Comparison of ENCODE assay signal across 9 cellular contexts in genomic region chr19:2083174-2083854, GRCh38. TPM values are rescaled to one million over a fixed set of nuclear protein-coding genes. Genes with fewer than 3 reads are reported as not detected.
DNase-seq lines count a peak whose midpoint lies in the region; ATAC-seq, FAIRE-seq and TF ChIP-seq lines count a peak whose summit lies in the region.
"Had no signal": no experiment of that assay in that cellular context is flagged by ENCODE, and none has a peak within 500 bp of the region (broad histone marks: within the 10 kb centered on the region; RNA-seq: fewer than 3 reads in every experiment).

No MANE protein-coding gene starts in this region.

- peak overlapping the region; percentile 55 for H3K4me2 ChIP-seq in Karpas-422 (ENCODE audit: low read depth, low read length, poor library complexity, severe bottlenecking)

- peaks cover 80% of the 10 kb centered on the region for H3K4me1 Mint-ChIP-seq in stimulated activated memory B cell treated with anti-CD40 and anti-IgM and Interleukin-4, amounts not matched to agents 10 μg/mL and 1 μg/mL and 100 μg/mL, for 72 hours

- no peak for TF ChIP-seq POLR2A in gastroesophageal sphincter (IDR thresholded peaks at IDR 0.05)

- peak overlapping the region; percentile 79 for H3K9ac ChIP-seq in Karpas-422 (ENCODE audit: low read length)

- no peaks in the 10 kb centered on the region for H3K27me3 ChIP-seq in Karpas-422 (ENCODE audit: low read length)
- no peaks in the 10 kb centered on the region for H3K27me3 ChIP-seq in gastroesophageal sphincter
- no peaks in the 10 kb centered on the region for H3K27me3 ChIP-seq in BE2C
- no peaks in the 10 kb centered on the region for H3K27me3 ChIP-seq in WERI-Rb-1 (ENCODE audit: insufficient read depth, low read depth, severe bottlenecking)

- H3K9me3 Mint-ChIP-seq in stimulated activated memory B cell treated with anti-CD40 and anti-IgM and Interleukin-4, amounts not matched to agents 10 μg/mL and 1 μg/mL and 100 μg/mL, for 72 hours: no peaks in the 10 kb centered on the region

- H3K27ac Mint-ChIP-seq in stimulated activated memory B cell treated with anti-CD40 and anti-IgM and Interleukin-4, amounts not matched to agents 10 μg/mL and 1 μg/mL and 100 μg/mL, for 72 hours: peak overlapping the region; percentile 89

- no peak overlapping the region for H2AFZ ChIP-seq in Karpas-422 (ENCODE audit: low read length)

- peaks cover 54% of the 10 kb centered on the region for H3K79me2 ChIP-seq in Karpas-422 (ENCODE audit: low read length)

- H3K27ac ChIP-seq in Karpas-422 (ENCODE audit: low read length) (peak overlapping the region; percentile 99), gastroesophageal sphincter (peak overlapping the region in 3 of 4 donors; percentile 57 to 61 (median 58)), WERI-Rb-1 (no peak overlapping the region)

- H3K4me3 ChIP-seq in Karpas-422 (ENCODE audit: low read length) (no peak overlapping the region), gastroesophageal sphincter (peak overlapping the region in 1 of 2 donors; percentile 18), BE2C (ENCODE audit: low read depth, low read length) (no peak overlapping the region), WERI-Rb-1 (ENCODE audit: low read depth, low read length) (no peak overlapping the region)

- TF ChIP-seq CTCF in gastroesophageal sphincter (IDR thresholded peaks at IDR 0.05) (no peak), BE2C (IDR thresholded peaks at IDR 0.05; ENCODE audit: low read depth, low read length) (no peak), WERI-Rb-1 (IDR thresholded peaks at IDR 0.05; ENCODE audit: low read depth, low read length) (no peak)

- TF ChIP-seq EP300 in gastroesophageal sphincter (IDR thresholded peaks at IDR 0.05): no peak

- DNase-seq in Karpas-422: peak; percentile 78
- peak; percentile 74 for DNase-seq in activated CD4-positive, alpha-beta T cell treated with anti-CD3 and anti-CD28 coated beads for 48 hours
- no peak for DNase-seq in BE2C
- no peak for DNase-seq in HTR-8/SVneo (ENCODE audit: insufficient read length, low spot score)
- no peak for DNase-seq in WERI-Rb-1
- DNase-seq: IMR-90 had no signal

- H3K9me3 ChIP-seq in Karpas-422 (ENCODE audit: low read length): no peaks in the 10 kb centered on the region
- H3K9me3 ChIP-seq in gastroesophageal sphincter: no peaks in the 10 kb centered on the region
- H3K9me3 ChIP-seq in BE2C: no peaks in the 10 kb centered on the region
- no peaks in the 10 kb centered on the region for H3K9me3 ChIP-seq in WERI-Rb-1 (ENCODE audit: severe bottlenecking)

- peaks cover 63% of the 10 kb centered on the region for H3K4me1 ChIP-seq in Karpas-422 (ENCODE audit: low read length)
- peaks cover 0 to 83% (median 8%) of the 10 kb centered on the region in 3 donors for H3K4me1 ChIP-seq in gastroesophageal sphincter
- H3K4me1 ChIP-seq in BE2C: no peaks in the 10 kb centered on the region

- no peak for FAIRE-seq in HTR-8/SVneo (lab: Jason Lieb, UNC)

- ATAC-seq in gastroesophageal sphincter (peak; percentile 19), HG02885 (IDR thresholded peaks at IDR 0.05; ENCODE audit: poor library complexity, unreplicated experiment) (no peak)
- peak; percentile 25 for ATAC-seq in stimulated activated memory B cell treated with anti-CD40 and anti-IgM and Interleukin-4, amounts not matched to agents 10 μg/mL and 1 μg/mL and 100 μg/mL, for 72 hours

- H3K36me3 ChIP-seq in Karpas-422 (ENCODE audit: insufficient read depth, low read length) (peaks cover 40% of the 10 kb centered on the region), gastroesophageal sphincter (peaks cover 0 to 75% of the 10 kb centered on the region in 2 donors), BE2C (no peaks in the 10 kb centered on the region), WERI-Rb-1 (peaks cover 5% of the 10 kb centered on the region)

- no peaks in the 10 kb centered on the region for H3K9me2 ChIP-seq in Karpas-422 (replicated peaks; ENCODE audit: insufficient read depth, low read length)

- peaks cover 8% of the 10 kb centered on the region; the same call in 1 of the 2 replicates for H4K20me1 ChIP-seq in Karpas-422 (ENCODE audit: insufficient read depth, low read depth, low read length)

- WGBS in gastroesophageal sphincter (ENCODE audit: low coverage in 1 of 2), 2 donors: 50 to 75% methylated on average over 2 of the region's 20 CpGs

- no peaks in the 10 kb centered on the region for H3K27me3 Mint-ChIP-seq in stimulated activated memory B cell treated with anti-CD40 and anti-IgM and Interleukin-4, amounts not matched to agents 10 μg/mL and 1 μg/mL and 100 μg/mL, for 72 hours

- peak overlapping the region; percentile 89 for H3K4me3 Mint-ChIP-seq in stimulated activated memory B cell treated with anti-CD40 and anti-IgM and Interleukin-4, amounts not matched to agents 10 μg/mL and 1 μg/mL and 100 μg/mL, for 72 hours

- H3K36me3 Mint-ChIP-seq in stimulated activated memory B cell treated with anti-CD40 and anti-IgM and Interleukin-4, amounts not matched to agents 10 μg/mL and 1 μg/mL and 100 μg/mL, for 72 hours: peaks cover 64% of the 10 kb centered on the region

RNA-seq across cellular contexts. Expression of gene MOB3A, which starts 12.8 kb away (rescaled TPM):
- 153 and 219 TPM in 2 replicates for total RNA-seq in Karpas-422 (2014; rRNA removed; shearing (Covaris generic); ENCODE audit: low replicate concordance)
- 10 to 100 TPM; 29.0 to 69.9 (median 38.6) TPM for total RNA-seq in gastroesophageal sphincter
- polyA plus RNA-seq in BE2C (2012; ENCODE audit: insufficient read depth, insufficient read length, low read depth): 9.7 TPM

RNA-seq across cellular contexts. Expression of gene IZUMO4, which starts 13.4 kb away (rescaled TPM):
- total RNA-seq in Karpas-422 (2014; rRNA removed; shearing (Covaris generic); ENCODE audit: low replicate concordance): 285 and 487 TPM in 2 replicates
- 10 to 100 TPM in 1 of 4 donors, 1 to 10 TPM in 3; 2.4 to 17.3 (median 4.3) TPM for total RNA-seq in gastroesophageal sphincter
- polyA plus RNA-seq in BE2C (2012; ENCODE audit: insufficient read depth, insufficient read length, low read depth): not detected

RNA-seq across cellular contexts. Expression of gene MKNK2, which starts 32.3 kb away (rescaled TPM):
- 526 and 862 TPM in 2 replicates for total RNA-seq in Karpas-422 (2014; rRNA removed; shearing (Covaris generic); ENCODE audit: low replicate concordance)
- 100 to 1,000 TPM in 3 of 4 donors, 10 to 100 TPM in 1; 98.4 to 195 (median 173) TPM for total RNA-seq in gastroesophageal sphincter
- 117 TPM for polyA plus RNA-seq in BE2C (2012; ENCODE audit: insufficient read depth, insufficient read length, low read depth)

Comparison
In these comparisons a context has a peak if more than half of its experiments do, and no peak if none do; other contexts are left out.
1. DNase-seq: peak in Karpas-422 (single experiment) and activated CD4-positive, alpha-beta T cell treated with anti-CD3 and anti-CD28 coated beads for 48 hours (single experiment); none in BE2C (single experiment), HTR-8/SVneo (single experiment) and WERI-Rb-1 (single experiment).
2. RNA of gene IZUMO4, which starts 13.4 kb away (total RNA-seq): 285 to 487 TPM in Karpas-422; 2.4 to 17.3 TPM in gastroesophageal sphincter; every median in the first group is over 10 times any median in the second.